ENCODE assay signal across 1 cellular context in genomic region chr7:75914655-75915415, GRCh38.
TF ChIP-seq lines count a peak whose summit lies in the region.

Gene POR, plus strand, starts transcription at chr7:75915155. Its CDS starts 38,847 bp downstream, at chr7:75954002.

TF ChIP-seq in GM12878, 131 proteins besides CTCF, POLR2A, EP300 and RAD21 (continued from another document and continues in another):
- TF ChIP-seq BCLAF1 (IDR thresholded peaks at IDR 0.05): peak; percentile 97
- peak; percentile 98 for TF ChIP-seq STAT1 (conservative IDR thresholded peaks at IDR 0.05)
- TF ChIP-seq HSF1 (IDR thresholded peaks at IDR 0.05; ENCODE audit: low read depth, low read length): peak; percentile 78; the same call in 1 of the 2 replicates
- peak; percentile 54 for TF ChIP-seq NR2C1 (IDR thresholded peaks at IDR 0.05)
- no peak for TF ChIP-seq SMAD1 (IDR thresholded peaks at IDR 0.05; ENCODE audit: low read depth, partially characterized antibody)
- peak; percentile 100 for TF ChIP-seq CHD1 (IDR thresholded peaks at IDR 0.05; ENCODE audit: low read depth, low read length)
- peak; percentile 92; the same call in 1 of the 2 replicates for TF ChIP-seq RB1 (IDR thresholded peaks at IDR 0.05; ENCODE audit: borderline replicate concordance)
- no peak for TF ChIP-seq USF2 (IDR thresholded peaks at IDR 0.05; ENCODE audit: borderline replicate concordance, low read depth, low read length)
- 0 out of 2 replicates have a peak, but pooled peaks have one; percentile 39 for TF ChIP-seq IRF4 (IDR thresholded peaks at IDR 0.05; ENCODE audit: low read depth, low read length)
- TF ChIP-seq NFXL1 (IDR thresholded peaks at IDR 0.05; ENCODE audit: borderline replicate concordance): no peak
- TF ChIP-seq SKIL (IDR thresholded peaks at IDR 0.05; ENCODE audit: low read depth, poor library complexity, severe bottlenecking): no peak
- TF ChIP-seq TBL1XR1 (IDR thresholded peaks at IDR 0.05; ENCODE audit: low read depth, low read length): 0 out of 2 replicates have a peak, but pooled peaks have one; percentile 14
- TF ChIP-seq KDM1A (IDR thresholded peaks at IDR 0.05; ENCODE audit: borderline replicate concordance): no peak
- no peak for TF ChIP-seq WRNIP1 (IDR thresholded peaks at IDR 0.05; ENCODE audit: borderline replicate concordance, low read depth, low read length)
- TF ChIP-seq FOXK2 (IDR thresholded peaks at IDR 0.05): peak; percentile 97
- no peak for TF ChIP-seq E2F8 (IDR thresholded peaks at IDR 0.05; ENCODE audit: low read depth, partially characterized antibody)
- no peak for TF ChIP-seq ELK1 (IDR thresholded peaks at IDR 0.05; ENCODE audit: low read depth, low read length)
- no peak for TF ChIP-seq CBX3 (IDR thresholded peaks at IDR 0.05; ENCODE audit: borderline replicate concordance, low read depth)
- TF ChIP-seq KLF5 (IDR thresholded peaks at IDR 0.05; ENCODE audit: partially characterized antibody): peak; percentile 100
- peak; percentile 68 for TF ChIP-seq SIX5 (IDR thresholded peaks at IDR 0.05; ENCODE audit: low read depth, low read length, severe bottlenecking)
- TF ChIP-seq POLR2AphosphoS5 (IDR thresholded peaks at IDR 0.05; ENCODE audit: low read length): peak; percentile 99
- peak; percentile 69; the same call in 1 of the 2 replicates for TF ChIP-seq SIN3A (IDR thresholded peaks at IDR 0.05; ENCODE audit: low read depth, low read length)
- TF ChIP-seq ZNF207 (IDR thresholded peaks at IDR 0.05; ENCODE audit: borderline replicate concordance): peak; percentile 98
- TF ChIP-seq MAX (IDR thresholded peaks at IDR 0.05; ENCODE audit: low read depth, low read length): peak; percentile 75
- TF ChIP-seq JUND (IDR thresholded peaks at IDR 0.05; ENCODE audit: low read depth, low read length): peak; percentile 100
- no peak for TF ChIP-seq SUPT20H (IDR thresholded peaks at IDR 0.05; ENCODE audit: borderline replicate concordance, control insufficient read depth, low read depth, low read length)
- TF ChIP-seq ZNF274 (IDR thresholded peaks at IDR 0.05; ENCODE audit: insufficient read depth, insufficient read length): no peak
- no peak for TF ChIP-seq PKNOX1 (IDR thresholded peaks at IDR 0.05)
- TF ChIP-seq NBN (IDR thresholded peaks at IDR 0.05): 0 out of 2 replicates have a peak, but pooled peaks have one; percentile 37
- no peak for TF ChIP-seq NRF1 (conservative IDR thresholded peaks at IDR 0.05; ENCODE audit: low read depth, low read length)
- TF ChIP-seq BHLHE40 (IDR thresholded peaks at IDR 0.05; ENCODE audit: borderline replicate concordance in 1 of 2, low read depth in 2 of 2, low read length in 1 of 2): peak; percentile 99 to 100
- TF ChIP-seq DPF2 (IDR thresholded peaks at IDR 0.05): peak; percentile 83
- peak; percentile 81 for TF ChIP-seq LARP7 (IDR thresholded peaks at IDR 0.05)
- no peak for TF ChIP-seq ZNF622 (IDR thresholded peaks at IDR 0.05)
- peak; percentile 42; the same call in 1 of the 2 replicates for TF ChIP-seq BCL11A (IDR thresholded peaks at IDR 0.05; ENCODE audit: low read depth, low read length)
- peak; percentile 96 for TF ChIP-seq TCF3 (IDR thresholded peaks at IDR 0.05; ENCODE audit: borderline replicate concordance, insufficient read depth, low read depth, low read length)
- peak; percentile 87 for TF ChIP-seq ZNF687 (IDR thresholded peaks at IDR 0.05)
- peak; percentile 81 for TF ChIP-seq POLR2AphosphoS2 (IDR thresholded peaks at IDR 0.05; ENCODE audit: low read depth, low read length)
- TF ChIP-seq MTA3 (IDR thresholded peaks at IDR 0.05; ENCODE audit: borderline replicate concordance, low read length): no peak
- no peak for TF ChIP-seq EZH2 (IDR thresholded peaks at IDR 0.05; ENCODE audit: borderline replicate concordance, control insufficient read depth, low read depth, low read length)
- TF ChIP-seq SREBF1 (IDR thresholded peaks at IDR 0.05; ENCODE audit: low read length): peak; percentile 98
- TF ChIP-seq ATF3 (IDR thresholded peaks at IDR 0.05; ENCODE audit: borderline replicate concordance, extremely low read depth, low read depth, low read length): no peak
- TF ChIP-seq NR2F1 (conservative IDR thresholded peaks at IDR 0.05): peak; percentile 85
- TF ChIP-seq TAF1 (IDR thresholded peaks at IDR 0.05; ENCODE audit: borderline replicate concordance, low read depth, low read length): peak; percentile 98
- no peak for TF ChIP-seq CEBPB (IDR thresholded peaks at IDR 0.05; ENCODE audit: borderline replicate concordance in 1 of 2, low read depth in 2 of 2, low read length in 2 of 2)
